8 cellular contexts compared by ENCODE assay signal in genomic region chr20:58389968-58390658, GRCh38. TPM values are rescaled to one million over a fixed set of nuclear protein-coding genes. Genes with fewer than 3 reads are reported as not detected.
DNase-seq lines count a peak whose midpoint lies in the region; ATAC-seq and TF ChIP-seq lines count a peak whose summit lies in the region.

No MANE protein-coding gene starts in this region.

- peaks cover 49% of the 10 kb centered on the region for H3K36me3 Mint-ChIP-seq in brain

- H3K4me1 Mint-ChIP-seq in brain, result peaks cover 55% of the 10 kb centered on the region

- no peak overlapping the region for H3K4ac ChIP-seq in mesendoderm (ENCODE audit: low read depth, low read length)

- H3K27ac ChIP-seq in heart right ventricle (peak overlapping the region in 9 of 10 donors; percentile 89 to 99 (median 96)), mesendoderm (ENCODE audit: low read depth, low read length) (no peak overlapping the region), uterus (peak overlapping the region; percentile 83)

- no peak overlapping the region for H2BK5ac ChIP-seq in mesendoderm (ENCODE audit: low read length)

- H3K79me2 ChIP-seq in mesendoderm (ENCODE audit: control insufficient read depth, insufficient read depth, low read length), result peaks cover 51% of the 10 kb centered on the region

- WGBS in heart right ventricle, 2 donors, result 72% methylated on average over 17 of the region's 17 CpGs
- no CpG with 5 or more reads among the region's 17 CpGs for WGBS in mesendoderm (ENCODE audit: extremely low coverage, insufficient coverage, low lambda C conversion rate)

- peaks cover 23% of the 10 kb centered on the region for H3K79me1 ChIP-seq in mesendoderm (ENCODE audit: low read length)

- DNase-seq in heart right ventricle, result no peak
- DNase-seq in cardiac septum (ENCODE audit: low spot score), result no peak
- DNase-seq in mesendoderm, result no peak
- DNase-seq in uterus, result no peak
- no peak for DNase-seq in OCI-M2 (lab: John Stamatoyannopoulos, UW; ENCODE audit: unreplicated experiment)

- TF ChIP-seq CTCF in heart right ventricle (IDR thresholded peaks at IDR 0.05) (no peak), brain (conservative IDR thresholded peaks at IDR 0.05) (no peak), uterus (IDR thresholded peaks at IDR 0.05) (no peak)

- H4K5ac ChIP-seq in mesendoderm (ENCODE audit: low read length), result no peak overlapping the region

- H3K56ac ChIP-seq in mesendoderm (ENCODE audit: low read length), result peak overlapping the region; percentile 95

- no peak overlapping the region for H2BK120ac ChIP-seq in mesendoderm (ENCODE audit: low read depth, low read length)

- no peak overlapping the region for H2BK15ac ChIP-seq in mesendoderm (replicated peaks; ENCODE audit: low read depth)

- peak overlapping the region; percentile 83 for H3K23ac ChIP-seq in mesendoderm (ENCODE audit: low read length)

- no peak overlapping the region for H3K18ac ChIP-seq in mesendoderm (ENCODE audit: low read length)

- H2AK5ac ChIP-seq in mesendoderm (ENCODE audit: low read length), result peak overlapping the region; percentile 84

- H3K27ac Mint-ChIP-seq in brain, result peak overlapping the region; percentile 92 to 97 (median 96)

- peak overlapping the region; percentile 97 for H3K4me2 ChIP-seq in mesendoderm (ENCODE audit: low read length)

- H3K27me3 ChIP-seq in heart right ventricle, result no peaks in the 10 kb centered on the region
- H3K27me3 ChIP-seq in mesendoderm (ENCODE audit: insufficient read depth, low read length, poor library complexity), result no peaks in the 10 kb centered on the region
- H3K27me3 ChIP-seq in uterus, result no peaks in the 10 kb centered on the region

- H3K4me3 Mint-ChIP-seq in brain, result peak overlapping the region; percentile 90 to 98 (median 97)

- no peak overlapping the region for H4K8ac ChIP-seq in mesendoderm (ENCODE audit: low read depth, low read length)

- intact Hi-C loops in heart right ventricle (cut with DNase I), result loop anchor here in 6 of 10 donors (5.0 to 10.0 kb wide), 6 partner anchors 55 to 645 kb away; partner anchors contain the start of genes ATP5F1E (in 1 of the 6) and RAB22A (in 1 of the 6)
- intact Hi-C loops in cardiac septum (cut with DNase I), result loop anchor here (2.0 kb wide), 1 partner anchor 81 kb away; the partner anchor contains the start of gene RAB22A
- intact Hi-C loops in uterus (cut with DNase I; ENCODE audit: low total_unique reads), result no loop called here

- no peak for ATAC-seq in heart right ventricle
- no peak for ATAC-seq in GM19035 (IDR thresholded peaks at IDR 0.05; ENCODE audit: unreplicated experiment)
- no peak for ATAC-seq in GM21360 (IDR thresholded peaks at IDR 0.05; ENCODE audit: unreplicated experiment)

- peaks cover 0 to 15% (median 0%) of the 10 kb centered on the region in 9 donors for H3K36me3 ChIP-seq in heart right ventricle
- no peaks in the 10 kb centered on the region for H3K36me3 ChIP-seq in mesendoderm (ENCODE audit: control insufficient read depth, insufficient read depth, low read length)
- H3K36me3 ChIP-seq in uterus, result no peaks in the 10 kb centered on the region

- H3K9me3 ChIP-seq in heart right ventricle (peaks cover 0 to 14% (median 0%) of the 10 kb centered on the region in 11 donors), uterus (no peaks in the 10 kb centered on the region)

- no peak for TF ChIP-seq POLR2A in uterus (IDR thresholded peaks at IDR 0.05)

- peak overlapping the region; percentile 68 to 95 (median 82) for H3K4me3 ChIP-seq in heart right ventricle
- H3K4me3 ChIP-seq in mesendoderm (ENCODE audit: low read length), result peak overlapping the region; percentile 70
- H3K4me3 ChIP-seq in uterus, result peak overlapping the region; percentile 63 to 91

- H3K9me3 Mint-ChIP-seq in brain, result peaks cover 4 to 18% (median 13%) of the 10 kb centered on the region in 5 experiments

- H3K4me1 ChIP-seq in heart right ventricle (peaks cover 3 to 55% (median 44%) of the 10 kb centered on the region in 9 donors), mesendoderm (ENCODE audit: control insufficient read depth, low read depth, low read length) (peaks cover 4% of the 10 kb centered on the region), uterus (no peaks in the 10 kb centered on the region)

- H3K9ac ChIP-seq in mesendoderm (ENCODE audit: low read length), result peak overlapping the region; percentile 94

- peaks cover 17% of the 10 kb centered on the region for H3K27me3 Mint-ChIP-seq in brain

RNA-seq across cellular contexts. Expression of gene VAPB, which starts 1.1 kb away (rescaled TPM):
- 10 to 100 TPM; 59.9 to 89.9 (median 70.8) TPM for total RNA-seq in heart right ventricle
- 10 to 100 TPM; 20.8 to 25.8 TPM for polyA plus RNA-seq in heart right ventricle
- total RNA-seq in cardiac septum, result 65.9 TPM
- 93.3 TPM for polyA plus RNA-seq in brain (ENCODE audit: insufficient read depth, low read depth, low replicate concordance)
- 36.0 TPM for polyA plus RNA-seq in mesendoderm (2013, experiment 1 of 2)
- 35.9 TPM for polyA plus RNA-seq in mesendoderm (2013, experiment 2 of 2)
- 10 to 100 TPM; 24.1 to 81.0 (median 48.4) TPM for total RNA-seq in uterus
